ENCODE assay signal across 30 cellular contexts in genomic region chr5:42515504-42515903, GRCh38.
"Had no signal": no experiment of that assay in that cellular context is flagged by ENCODE, and none has a peak within 500 bp of the region (broad histone marks: within the 10 kb centered on the region; RNA-seq: fewer than 3 reads in every experiment).

No MANE protein-coding gene starts in this region.

- H3K27me3 ChIP-seq: adrenal gland, body of pancreas, breast epithelium, MG63, SJCRH30 had no signal

- H3K9me3 ChIP-seq: adrenal gland, body of pancreas, breast epithelium, MG63, SJCRH30 had no signal

- H3K9me3 Mint-ChIP-seq: activated naive CD4-positive, alpha-beta T cell treated with anti-CD3 and anti-CD28 coated beads for 36 hours; activated naive CD4-positive, alpha-beta T cell treated with anti-CD3 and anti-CD28 coated beads, Interleukin-2, amount 50 U/mL, for 72 hours; activated T-cell treated with anti-CD3 and anti-CD28 coated beads, Interleukin-2, amount 50 U/mL, for 4 hours; activated T-helper 1 cell treated with anti-CD3 and anti-CD28 coated beads, Interleukin-12 subunit alpha, Interleukin-12 subunit beta, Interleukin-2, Interleukin-4 antibody, amounts not matched to agents 30 ng/mL and 10 ng/mL and 1 ng/mL, durations not matched to agents 14 hours and 24 hours and 36 hours; T-cell had no signal

- ATAC-seq: activated naive CD4-positive, alpha-beta T cell treated with anti-CD3 and anti-CD28 coated beads, Interleukin-2, amount 50 U/mL, for 72 hours; activated T-cell treated with anti-CD3 and anti-CD28 coated beads, Interleukin-2, amount 50 U/mL, for 4 hours; Panc1; T-cell; T-helper 17 cell had no signal

- H3K4me3 ChIP-seq: adrenal gland, body of pancreas, breast epithelium, MG63, SJCRH30, SK-N-MC had no signal

- H3K4me1 ChIP-seq: adrenal gland, breast epithelium had no signal

- H3K36me3 ChIP-seq: adrenal gland, breast epithelium, MG63, SJCRH30, WERI-Rb-1 had no signal

- H3K4me1 Mint-ChIP-seq: T-cell had no signal

- H3K4me3 Mint-ChIP-seq: activated naive CD4-positive, alpha-beta T cell treated with anti-CD3 and anti-CD28 coated beads for 36 hours; activated T-cell treated with anti-CD3 and anti-CD28 coated beads, Interleukin-2, amount 50 U/mL, for 4 hours; activated T-helper 1 cell treated with anti-CD3 and anti-CD28 coated beads, Interleukin-12 subunit alpha, Interleukin-12 subunit beta, Interleukin-2, Interleukin-4 antibody, amounts not matched to agents 30 ng/mL and 10 ng/mL and 1 ng/mL, durations not matched to agents 14 hours and 24 hours and 36 hours; T-cell; T-helper 17 cell had no signal

- H3K36me3 Mint-ChIP-seq: activated naive CD4-positive, alpha-beta T cell treated with anti-CD3 and anti-CD28 coated beads, Interleukin-2, amount 50 U/mL, for 72 hours; T-cell had no signal

- DNase-seq: activated CD4-positive, alpha-beta T cell treated with anti-CD3 and anti-CD28 coated beads for 1 hour; activated CD4-positive, alpha-beta T cell treated with anti-CD3 and anti-CD28 coated beads for 48 hours; activated CD4-positive, alpha-beta T cell treated with anti-CD3 and anti-CD28 coated beads, Interleukin-2, amount 50 U/mL, for 4 hours; activated CD4-positive, CD25-positive, alpha-beta regulatory T cell; activated CD8-positive, alpha-beta memory T cell treated with anti-CD3 and anti-CD28 coated beads, Interleukin-2, amount 50 U/mL, for 4 hours; activated gamma-delta T cell treated with Interleukin-2 at 50 U/mL for 16 hours; activated naive CD4-positive, alpha-beta T cell treated with anti-CD3 and anti-CD28 coated beads for 36 hours; activated T-cell treated with anti-CD3 and anti-CD28 coated beads for 4 hours; activated T-cell treated with anti-CD3 and anti-CD28 coated beads, Interleukin-2, amount 50 U/mL, for 4 hours; KG1; MG63; NCI-H1048; NCI-H1436 treated with DMSO at 0.1 percent for 48 hours; NCI-H1694 treated with DMSO at 0.1 percent for 48 hours; NCI-H2029; NCI-H345; NCI-H524 treated with DMSO at 0.1 percent for 48 hours; SHP77; T-cell; T-helper 17 cell; T-helper 9 cell; WERI-Rb-1 had no signal

- H3K27ac ChIP-seq: adrenal gland, body of pancreas, breast epithelium, SK-N-MC, WERI-Rb-1 had no signal

- H3K27ac Mint-ChIP-seq: activated naive CD4-positive, alpha-beta T cell treated with anti-CD3 and anti-CD28 coated beads for 36 hours; activated naive CD4-positive, alpha-beta T cell treated with anti-CD3 and anti-CD28 coated beads, Interleukin-2, amount 50 U/mL, for 72 hours; activated T-helper 1 cell treated with anti-CD3 and anti-CD28 coated beads, Interleukin-12 subunit alpha, Interleukin-12 subunit beta, Interleukin-2, Interleukin-4 antibody, amounts not matched to agents 30 ng/mL and 10 ng/mL and 1 ng/mL, durations not matched to agents 14 hours and 24 hours and 36 hours; T-cell; T-helper 17 cell had no signal
